ENCODE assay signal across 8 cellular contexts in genomic region chr1:41380979-41381690, GRCh38. TPM values are rescaled to one million over a fixed set of nuclear protein-coding genes. Genes with fewer than 3 reads are reported as not detected.
A peak's percentile ranks its signal among the peaks of the same experiment; 100 is the strongest.
DNase-seq lines count a peak whose midpoint lies in the region; ATAC-seq and TF ChIP-seq lines count a peak whose summit lies in the region.

No MANE protein-coding gene starts in this region.

- no peaks in the 10 kb centered on the region for H3K36me3 Mint-ChIP-seq in CD4-positive, alpha-beta T cell (ENCODE audit: low read depth)
- no peaks in the 10 kb centered on the region for H3K36me3 Mint-ChIP-seq in activated T-cell treated with anti-CD3 and anti-CD28 coated beads, Interleukin-2, amount 50 U/mL, for 72 hours (ENCODE audit: insufficient read depth in 2 of 2)

- POLR2A ChIA-PET in CD4-positive, alpha-beta T cell (lab: Charles Lee) = interaction anchor here (1.9 kb wide), 1 partner anchor 19 kb away, joined by 13 read pairs; the partner anchor contains the start of gene FOXO6

- no peak for ATAC-seq in CD4-positive, alpha-beta T cell (ENCODE audit: poor library complexity)
- ATAC-seq in activated T-cell treated with anti-CD3 and anti-CD28 coated beads, Interleukin-2, amount 50 U/mL, for 72 hours (replicated peaks in 1 of 2) = no peak
- ATAC-seq in right cardiac atrium (peak; percentile 17 to 37), GM21528 (IDR thresholded peaks at IDR 0.05; ENCODE audit: low FRiP score, unreplicated experiment) (no peak), GM18868 (IDR thresholded peaks at IDR 0.05; ENCODE audit: unreplicated experiment) (no peak), HG03280 (IDR thresholded peaks at IDR 0.05; ENCODE audit: unreplicated experiment) (no peak)

- TF ChIP-seq POLR2A in sigmoid colon (IDR thresholded peaks at IDR 0.05) = no peak

- no peaks in the 10 kb centered on the region for H3K4me1 ChIP-seq in right cardiac atrium (ENCODE audit: control insufficient read depth, insufficient read depth, low read length)
- H3K4me1 ChIP-seq in sigmoid colon = peaks cover 0 to 47% (median 39%) of the 10 kb centered on the region in 4 donors

- no peaks in the 10 kb centered on the region for H3K9me3 Mint-ChIP-seq in CD4-positive, alpha-beta T cell
- no peaks in the 10 kb centered on the region for H3K9me3 Mint-ChIP-seq in activated T-cell treated with anti-CD3 and anti-CD28 coated beads, Interleukin-2, amount 50 U/mL, for 72 hours

- H3K27me3 Mint-ChIP-seq in CD4-positive, alpha-beta T cell = peaks cover 80% of the 10 kb centered on the region
- peaks cover 63% of the 10 kb centered on the region for H3K27me3 Mint-ChIP-seq in activated T-cell treated with anti-CD3 and anti-CD28 coated beads, Interleukin-2, amount 50 U/mL, for 72 hours (ENCODE audit: low read depth)

- DNase-seq in CD4-positive, alpha-beta T cell = no peak
- DNase-seq in NCI-H1417 treated with DMSO at 0.1 percent for 48 hours (lab: John Stamatoyannopoulos, UW) (peak; percentile 92), right cardiac atrium (peak; percentile 71 to 91 (median 90)), sigmoid colon (peak; percentile 90)
- DNase-seq in activated T-cell treated with anti-CD3 and anti-CD28 coated beads, Interleukin-2, amount 50 U/mL, for 72 hours = no peak

- no peak for TF ChIP-seq CTCF in CD4-positive, alpha-beta T cell (IDR thresholded peaks at IDR 0.05)
- no peak for TF ChIP-seq CTCF in sigmoid colon (IDR thresholded peaks at IDR 0.05)

- no peak overlapping the region for H3K27ac ChIP-seq in CD4-positive, alpha-beta T cell (ENCODE audit: low read depth, low read length)
- peak overlapping the region; percentile 18 for H3K27ac ChIP-seq in right cardiac atrium (ENCODE audit: low read length)
- H3K27ac ChIP-seq in sigmoid colon = peak overlapping the region; percentile 96 to 100 (median 98)

- TF ChIP-seq EP300 in sigmoid colon (IDR thresholded peaks at IDR 0.05) = no peak

- no peaks in the 10 kb centered on the region for H3K9me3 ChIP-seq in CD4-positive, alpha-beta T cell (ENCODE audit: control insufficient read depth, low read length)
- no peaks in the 10 kb centered on the region for H3K9me3 ChIP-seq in right cardiac atrium (ENCODE audit: control insufficient read depth, low read length)
- H3K9me3 ChIP-seq in sigmoid colon = no peaks in the 10 kb centered on the region

- H3K36me3 ChIP-seq in sigmoid colon = peaks cover 0 to 17% (median 0%) of the 10 kb centered on the region in 4 donors

- CTCF ChIA-PET in CD4-positive, alpha-beta T cell (lab: Charles Lee) = no interaction called here

- peaks cover 85% of the 10 kb centered on the region for H3K27me3 ChIP-seq in CD4-positive, alpha-beta T cell (ENCODE audit: control insufficient read depth, insufficient read depth, low read length)
- H3K27me3 ChIP-seq in right cardiac atrium (ENCODE audit: control insufficient read depth, insufficient read depth) (no peaks in the 10 kb centered on the region), sigmoid colon (no peaks in the 10 kb centered on the region)

- 11% methylated on average over 29 of the region's 29 CpGs for WGBS in right cardiac atrium
- 15 to 16% methylated on average over 29 of the region's 29 CpGs for WGBS in sigmoid colon, 2 donors

- peak overlapping the region; percentile 88 for H3K4me3 Mint-ChIP-seq in CD4-positive, alpha-beta T cell
- H3K4me3 Mint-ChIP-seq in activated T-cell treated with anti-CD3 and anti-CD28 coated beads, Interleukin-2, amount 50 U/mL, for 72 hours = peak overlapping the region; percentile 73 to 82

- no peak overlapping the region for H3K27ac Mint-ChIP-seq in CD4-positive, alpha-beta T cell
- H3K27ac Mint-ChIP-seq in activated T-cell treated with anti-CD3 and anti-CD28 coated beads, Interleukin-2, amount 50 U/mL, for 72 hours = no peak overlapping the region

- intact Hi-C loops in CD4-positive, alpha-beta T cell (cut with DNase I, micrococcal nuclease) = loop anchor here in 1 of 2 experiments (2.0 kb wide), 1 partner anchor 18 kb away; no protein-coding TSS in a partner anchor
- intact Hi-C loops in right cardiac atrium (cut with DNase I) (no loop called here), sigmoid colon (cut with DNase I) (loop anchor here (5.0 kb wide), 2 partner anchors 116 to 796 kb away; no protein-coding TSS in a partner anchor)

- peaks cover 10% of the 10 kb centered on the region for H3K4me1 Mint-ChIP-seq in CD4-positive, alpha-beta T cell (ENCODE audit: low read depth)
- H3K4me1 Mint-ChIP-seq in activated T-cell treated with anti-CD3 and anti-CD28 coated beads, Interleukin-2, amount 50 U/mL, for 72 hours (ENCODE audit: low read depth) = peaks cover 11% of the 10 kb centered on the region

- peak overlapping the region; percentile 50 for H3K4me3 ChIP-seq in right cardiac atrium (ENCODE audit: low read length)
- H3K4me3 ChIP-seq in sigmoid colon = peak overlapping the region; percentile 56 to 69 (median 66)

RNA-seq across cellular contexts. Expression of gene FOXO6, which starts 19.9 kb away (rescaled TPM):
- 1 to 10 TPM; 1.2 to 2.2 TPM for total RNA-seq in CD4-positive, alpha-beta T cell
- total RNA-seq in activated T-cell treated with anti-CD3 and anti-CD28 coated beads, Interleukin-2, amount 50 U/mL, for 72 hours = under 1 TPM; 0.19 to 0.21 TPM
- 1 to 10 TPM; 1.9 to 7.0 (median 5.3) TPM for total RNA-seq in right cardiac atrium
- polyA plus RNA-seq in right cardiac atrium = 1.1 TPM
- total RNA-seq in sigmoid colon = 1 to 10 TPM in 2 of 4 donors, under 1 TPM in 2; 0.49 to 1.4 (median 0.94) TPM
- under 1 TPM in 1 of 3 donors, not detected in 2; 0.20 TPM for polyA plus RNA-seq in sigmoid colon

Comparison
In these comparisons a context has a peak if more than half of its experiments do, and no peak if none do; other contexts are left out.
1. ATAC-seq: peak in right cardiac atrium (2 of 2); none in CD4-positive, alpha-beta T cell (single experiment), activated T-cell treated with anti-CD3 and anti-CD28 coated beads, Interleukin-2, amount 50 U/mL, for 72 hours (0 of 2), GM21528 (single experiment), GM18868 (single experiment) and HG03280 (single experiment).
2. DNase-seq: peak in NCI-H1417 treated with DMSO at 0.1 percent for 48 hours (single experiment), right cardiac atrium (3 of 3) and sigmoid colon (single experiment); none in CD4-positive, alpha-beta T cell (0 of 10) and activated T-cell treated with anti-CD3 and anti-CD28 coated beads, Interleukin-2, amount 50 U/mL, for 72 hours (0 of 2).